Comparison of ENCODE assay signal across 9 cellular contexts in the genomic region with DNA sequence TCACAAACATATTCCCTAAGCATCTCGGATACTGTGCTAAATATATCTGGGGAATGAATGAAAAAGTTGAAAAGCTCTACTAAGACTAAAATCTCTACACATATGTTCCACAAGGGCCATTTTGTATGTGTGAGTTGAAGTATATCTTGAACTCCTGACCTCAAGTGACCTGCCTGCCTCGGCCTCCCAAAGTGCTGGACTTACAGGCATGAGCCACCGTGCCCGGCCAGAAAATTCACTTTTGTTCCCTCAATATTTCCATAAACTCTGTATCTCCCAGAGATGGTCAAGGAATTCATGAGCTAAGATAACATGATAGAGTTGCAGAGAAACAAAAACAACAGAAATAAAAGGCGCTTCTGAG. TPM values are rescaled to one million over a fixed set of nuclear protein-coding genes. Genes with fewer than 3 reads are reported as not detected.
DNase-seq lines count a peak whose midpoint lies in the region; ATAC-seq and TF ChIP-seq lines count a peak whose summit lies in the region.
"Had no signal": no experiment of that assay in that cellular context is flagged by ENCODE, and none has a peak within 500 bp of the region (broad histone marks: within the 10 kb centered on the region; RNA-seq: fewer than 3 reads in every experiment).

No MANE protein-coding gene starts in this region.

- TF ChIP-seq CTCF in OCI-LY1 (IDR thresholded peaks at IDR 0.05; ENCODE audit: low read length) = no peak

- no peaks in the 10 kb centered on the region for H3K27me3 Mint-ChIP-seq in activated CD4-positive, alpha-beta T cell treated with anti-CD3 and anti-CD28 coated beads, Interleukin-2, amount 10 ng/mL, durations not matched to agents 24 days and 14 days
- no peaks in the 10 kb centered on the region for H3K27me3 Mint-ChIP-seq in effector memory CD8-positive, alpha-beta T cell

- H3K36me3 Mint-ChIP-seq in activated CD4-positive, alpha-beta T cell treated with anti-CD3 and anti-CD28 coated beads, Interleukin-2, amount 10 ng/mL, durations not matched to agents 24 days and 14 days (ENCODE audit: low read depth) = peaks cover 14% of the 10 kb centered on the region
- H3K36me3 Mint-ChIP-seq in effector memory CD8-positive, alpha-beta T cell (ENCODE audit: insufficient read depth) = peaks cover 18% of the 10 kb centered on the region

- H3K27ac ChIP-seq in OCI-LY1 (ENCODE audit: low read depth, low read length, poor library complexity, severe bottlenecking) = no peak overlapping the region

- no peaks in the 10 kb centered on the region; the same call in 1 of the 2 replicates for H4K20me1 ChIP-seq in OCI-LY1 (ENCODE audit: insufficient read depth, low read length)

- H3K9me3 Mint-ChIP-seq in activated CD4-positive, alpha-beta T cell treated with anti-CD3 and anti-CD28 coated beads, Interleukin-2, amount 10 ng/mL, durations not matched to agents 24 days and 14 days = no peaks in the 10 kb centered on the region
- no peaks in the 10 kb centered on the region for H3K9me3 Mint-ChIP-seq in effector memory CD8-positive, alpha-beta T cell

- H3K27me3 ChIP-seq in OCI-LY1 (ENCODE audit: insufficient read depth, low read length) (no peaks in the 10 kb centered on the region), skeletal muscle satellite cell (ENCODE audit: control insufficient read depth, insufficient read depth, low read length) (no peaks in the 10 kb centered on the region)

- H3K9me3 ChIP-seq in OCI-LY1 (ENCODE audit: low read length) = no peaks in the 10 kb centered on the region
- H3K9me3 ChIP-seq in skeletal muscle satellite cell (replicated peaks; ENCODE audit: low read length) = no peaks in the 10 kb centered on the region

- H3K4me1 ChIP-seq in OCI-LY1 (ENCODE audit: insufficient read depth, low read length, severe bottlenecking) (peaks cover 34% of the 10 kb centered on the region), skeletal muscle satellite cell (ENCODE audit: control insufficient read depth, insufficient read depth, low read length) (peaks cover 56% of the 10 kb centered on the region)

- peak overlapping the region; percentile 86 for H3K4me3 Mint-ChIP-seq in activated CD4-positive, alpha-beta T cell treated with anti-CD3 and anti-CD28 coated beads, Interleukin-2, amount 10 ng/mL, durations not matched to agents 24 days and 14 days
- peak overlapping the region; percentile 82 to 85 for H3K4me3 Mint-ChIP-seq in effector memory CD8-positive, alpha-beta T cell

- H3K4me3 ChIP-seq in OCI-LY1 (ENCODE audit: low read depth, low read length, poor library complexity, severe bottlenecking) (peak overlapping the region; percentile 99), skeletal muscle satellite cell (ENCODE audit: low read length) (peak overlapping the region; percentile 99)

- no peak overlapping the region for H2AFZ ChIP-seq in OCI-LY1 (ENCODE audit: low read length)

- peaks cover 31% of the 10 kb centered on the region for H3K79me2 ChIP-seq in OCI-LY1 (ENCODE audit: insufficient read depth, low read length)

- no peak overlapping the region for H3K27ac Mint-ChIP-seq in activated CD4-positive, alpha-beta T cell treated with anti-CD3 and anti-CD28 coated beads, Interleukin-2, amount 10 ng/mL, durations not matched to agents 24 days and 14 days
- H3K27ac Mint-ChIP-seq in effector memory CD8-positive, alpha-beta T cell = no peak overlapping the region

- peak overlapping the region; percentile 68 for H3K4me2 ChIP-seq in OCI-LY1 (ENCODE audit: low read length)
- H3K4me2 ChIP-seq in skeletal muscle satellite cell (ENCODE audit: low read length) = peak overlapping the region; percentile 81

- H3K36me3 ChIP-seq in OCI-LY1 (ENCODE audit: insufficient read depth, low read length) (peaks cover 24% of the 10 kb centered on the region), skeletal muscle satellite cell (ENCODE audit: insufficient read depth, low read length) (peaks cover 26% of the 10 kb centered on the region)

- H3F3A ChIP-seq in OCI-LY1 (ENCODE audit: insufficient read depth, low read length) = no peaks in the 10 kb centered on the region

- H3K4me1 Mint-ChIP-seq in activated CD4-positive, alpha-beta T cell treated with anti-CD3 and anti-CD28 coated beads, Interleukin-2, amount 10 ng/mL, durations not matched to agents 24 days and 14 days = peaks cover 34% of the 10 kb centered on the region
- H3K4me1 Mint-ChIP-seq in effector memory CD8-positive, alpha-beta T cell (ENCODE audit: low read depth in 2 of 2) = peaks cover 9 to 11% of the 10 kb centered on the region in 2 donors

- intact Hi-C loops in activated CD4-positive, alpha-beta T cell treated with anti-CD3 and anti-CD28 coated beads, Interleukin-2, amount 10 ng/mL, durations not matched to agents 24 days and 14 days (cut with micrococcal nuclease) = no loop called here

- ATAC-seq in effector memory CD8-positive, alpha-beta T cell (replicated peaks) = no peak
- ATAC-seq in HG03439 (IDR thresholded peaks at IDR 0.05; ENCODE audit: unreplicated experiment) = no peak

- H3K9me2 ChIP-seq in OCI-LY1 (ENCODE audit: low read depth, low read length) = no peaks in the 10 kb centered on the region

- no peak for DNase-seq in activated CD4-positive, alpha-beta T cell treated with anti-CD3 and anti-CD28 coated beads, Interleukin-2, amount 10 ng/mL, durations not matched to agents 24 days and 14 days
- no peak for DNase-seq in activated CD4-positive, alpha-beta T cell treated with anti-CD3 and anti-CD28 coated beads for 4 hours
- no peak for DNase-seq in effector memory CD8-positive, alpha-beta T cell
- no peak for DNase-seq in NK-92 (lab: John Stamatoyannopoulos, UW; ENCODE audit: unreplicated experiment)
- no peak for DNase-seq in NCI-H526 (lab: John Stamatoyannopoulos, UW)
- DNase-seq: T-helper 9 cell had no signal

- no peak overlapping the region for H3K9ac ChIP-seq in OCI-LY1 (ENCODE audit: low read length)
- no peak overlapping the region for H3K9ac ChIP-seq in skeletal muscle satellite cell (ENCODE audit: low read depth, low read length)

RNA-seq across cellular contexts. Expression of a gene that starts 1.5 kb away (rescaled TPM):
- total RNA-seq in activated CD4-positive, alpha-beta T cell treated with anti-CD3 and anti-CD28 coated beads, Interleukin-2, amount 10 ng/mL, durations not matched to agents 24 days and 14 days = 286 and 305 TPM in 2 replicates
- total RNA-seq in skeletal muscle satellite cell (2012; rRNA removed) = 891 and 1,798 TPM in 2 replicates

RNA-seq across cellular contexts. Expression of a gene that starts 31.6 kb away (rescaled TPM):
- total RNA-seq in activated CD4-positive, alpha-beta T cell treated with anti-CD3 and anti-CD28 coated beads, Interleukin-2, amount 10 ng/mL, durations not matched to agents 24 days and 14 days = 0.23 TPM in 1 of 2 replicates, not detected in the other
- total RNA-seq in skeletal muscle satellite cell (2012; rRNA removed) = under 0.01 and 0.22 TPM in 2 replicates

RNA-seq across cellular contexts. Expression of a gene that starts 59.7 kb away (rescaled TPM):
- 49.9 and 51.6 TPM in 2 replicates for total RNA-seq in activated CD4-positive, alpha-beta T cell treated with anti-CD3 and anti-CD28 coated beads, Interleukin-2, amount 10 ng/mL, durations not matched to agents 24 days and 14 days
- total RNA-seq in skeletal muscle satellite cell (2012; rRNA removed) = 7.0 and 7.6 TPM in 2 replicates
